In the genomic region with DNA sequence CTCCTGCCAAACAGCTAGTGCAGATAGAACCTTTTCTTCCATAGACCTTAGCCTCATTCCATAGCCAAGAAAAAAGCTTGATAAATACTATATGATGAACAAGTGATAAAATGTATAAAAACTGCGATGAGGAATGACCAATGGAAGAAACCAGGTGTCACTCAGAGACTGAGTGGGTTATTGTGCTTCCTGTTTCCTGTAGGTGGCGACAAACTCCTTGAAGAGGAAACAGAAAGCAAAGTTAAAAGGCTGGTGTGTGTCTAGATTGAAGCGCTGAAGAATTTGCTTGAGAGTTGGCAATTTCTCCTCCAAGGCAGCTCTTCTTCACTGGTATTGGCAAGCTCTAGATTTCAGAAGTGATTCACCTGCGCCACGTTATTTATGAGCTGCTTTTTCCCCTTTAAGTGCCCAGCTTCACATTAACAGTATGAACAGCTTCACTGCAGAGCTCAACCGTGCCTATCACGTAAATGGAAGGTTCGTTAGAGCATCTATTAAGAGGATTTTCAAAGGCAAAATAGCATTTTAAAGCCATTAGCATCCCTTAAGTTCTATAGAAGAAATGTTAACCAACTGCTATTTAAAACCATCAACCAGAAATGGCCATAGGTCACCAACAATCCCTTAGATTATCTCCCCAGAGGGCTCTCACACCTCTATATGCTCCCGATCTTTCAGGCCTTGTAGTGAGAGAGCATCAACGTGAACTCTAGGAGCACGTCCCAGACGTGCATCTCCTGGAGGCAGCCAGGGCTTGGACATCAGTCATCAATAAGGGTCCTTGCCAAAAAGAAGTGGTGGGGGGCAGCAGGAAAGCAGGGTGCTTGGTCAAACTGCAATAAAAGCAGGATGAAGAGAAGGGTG, we compare ENCODE assay signal across 8 cellular contexts.
DNase-seq lines count a peak whose midpoint lies in the region; ATAC-seq and TF ChIP-seq lines count a peak whose summit lies in the region.

No MANE protein-coding gene starts in this region.

- no peaks in the 10 kb centered on the region for H3K27me3 ChIP-seq in right atrium auricular region
- H3K27me3 ChIP-seq in gastrocnemius medialis = no peaks in the 10 kb centered on the region

- DNase-seq in CD1c-positive myeloid dendritic cell (ENCODE audit: extremely low spot score) = peak; percentile 54
- peak; percentile 81 for DNase-seq in NCI-H510A treated with DMSO at 0.1 percent for 48 hours (lab: John Stamatoyannopoulos, UW)
- peak; percentile 23 for DNase-seq in amniotic stem cell (lab: John Stamatoyannopoulos, UW)
- DNase-seq in right atrium auricular region (ENCODE audit: low spot score) = no peak
- DNase-seq in gastrocnemius medialis = peak in 1 of 2 donors; percentile 20

- H3K4me1 ChIP-seq in right atrium auricular region (peaks cover 0 to 4% of the 10 kb centered on the region in 2 donors), gastrocnemius medialis (peaks cover 5 to 9% of the 10 kb centered on the region in 2 donors)

- peak; percentile 47 for ATAC-seq in GM18858 (IDR thresholded peaks at IDR 0.05; ENCODE audit: unreplicated experiment)
- ATAC-seq in HG03432 (IDR thresholded peaks at IDR 0.05; ENCODE audit: unreplicated experiment) = peak; percentile 71
- ATAC-seq in gastrocnemius medialis = peak; percentile 93 to 97
- no peak for ATAC-seq in GM19467 (IDR thresholded peaks at IDR 0.05; ENCODE audit: unreplicated experiment)

- H3K4me3 ChIP-seq in right atrium auricular region (peak overlapping the region; percentile 10 to 26), gastrocnemius medialis (peak overlapping the region; percentile 10 to 56 (median 30))

- TF ChIP-seq POLR2A in gastrocnemius medialis (IDR thresholded peaks at IDR 0.05) = no peak

- in situ Hi-C loops in gastrocnemius medialis (cut with MboI; ENCODE audit: low sequenced_read_pairs in 4 of 4) = loop anchor here in 3 of 4 donors (10.0 to 25.0 kb wide), 4 partner anchors 888 to 1362 kb away; no protein-coding TSS in a partner anchor

- H3K27ac ChIP-seq in right atrium auricular region (no peak overlapping the region), gastrocnemius medialis (peak overlapping the region in 1 of 4 donors; percentile 23)

- H3K9me3 ChIP-seq in right atrium auricular region (no peaks in the 10 kb centered on the region), gastrocnemius medialis (no peaks in the 10 kb centered on the region)

- H3K36me3 ChIP-seq in right atrium auricular region (no peaks in the 10 kb centered on the region), gastrocnemius medialis (no peaks in the 10 kb centered on the region)

- peak; percentile 80 to 87 for TF ChIP-seq CTCF in right atrium auricular region (IDR thresholded peaks at IDR 0.05)
- TF ChIP-seq CTCF in gastrocnemius medialis (IDR thresholded peaks at IDR 0.05 in 4 of 5, conservative IDR thresholded peaks at IDR 0.05 in 1 of 5) = peak; percentile 55 to 85 (median 70)

- intact Hi-C loops in gastrocnemius medialis (cut with DNase I; ENCODE audit: low total_unique reads) = loop anchor here (1.0 to 2.0 kb wide), 2 partner anchors 900 to 952 kb away; no protein-coding TSS in a partner anchor
